ENCODE assay signal across 27 cellular contexts in genomic region chr20:44932916-44933315, GRCh38.
"Had no signal": no experiment of that assay in that cellular context is flagged by ENCODE, and none has a peak within 500 bp of the region (broad histone marks: within the 10 kb centered on the region; RNA-seq: fewer than 3 reads in every experiment).

No MANE protein-coding gene starts in this region.

- H3K27me3 ChIP-seq: brain microvascular endothelial cell, dorsolateral prefrontal cortex, gastrocnemius medialis, heart left ventricle had no signal

- H3K4me1 ChIP-seq: gastrocnemius medialis, heart left ventricle had no signal

- H3K27ac ChIP-seq: brain microvascular endothelial cell, coronary artery, dorsolateral prefrontal cortex, gastrocnemius medialis, heart left ventricle had no signal

- DNase-seq: activated CD4-positive, alpha-beta memory T cell treated with anti-CD3 and anti-CD28 coated beads for 36 hours; activated CD4-positive, alpha-beta T cell treated with anti-CD3 and anti-CD28 coated beads for 36 hours; activated CD4-positive, alpha-beta T cell treated with anti-CD3 and anti-CD28 coated beads, Interleukin-2, amount 10 ng/mL, durations not matched to agents 24 days and 14 days; activated CD4-positive, CD25-positive, alpha-beta regulatory T cell; activated CD4-positive, CD25-positive, alpha-beta regulatory T cell treated with anti-CD3 and anti-CD28 coated beads, Interleukin-2, amount 50 U/mL, for 72 hours; activated CD8-positive, alpha-beta memory T cell treated with anti-CD3 and anti-CD28 coated beads for 24 hours; activated effector memory CD4-positive, alpha-beta T cell treated with Interleukin-2 at 50 U/mL for 16 hours; activated gamma-delta T cell treated with Interleukin-2 at 50 U/mL for 16 hours; activated naive CD4-positive, alpha-beta T cell treated with anti-CD3 and anti-CD28 coated beads, Interleukin-2, amount 50 U/mL, for 16 hours; activated naive CD4-positive, alpha-beta T cell treated with Interleukin-2 at 50 U/mL for 16 hours; activated T-cell treated with anti-CD3 and anti-CD28 coated beads, Interleukin-2, amount 50 U/mL, for 4 hours; amniotic stem cell; anterior cingulate cortex; brain microvascular endothelial cell; dorsolateral prefrontal cortex; effector memory CD4-positive, alpha-beta T cell; endodermal cell; foreskin fibroblast; gastrocnemius medialis; glutamatergic neuron; heart left ventricle; T-helper 2 cell had no signal

- H3K4me3 ChIP-seq: coronary artery, dorsolateral prefrontal cortex, gastrocnemius medialis, heart left ventricle had no signal

- H3K36me3 ChIP-seq: gastrocnemius medialis had no signal

- ATAC-seq: activated CD4-positive, alpha-beta T cell treated with anti-CD3 and anti-CD28 coated beads for 36 hours; activated T-cell treated with anti-CD3 and anti-CD28 coated beads, Interleukin-2, amount 50 U/mL, for 4 hours; activated T-helper 17 cell treated with anti-CD3 and anti-CD28 coated beads, Interleukin-2, amount 50 U/mL, for 72 hours; esophagus mucosa; gastrocnemius medialis had no signal

- FAIRE-seq: astrocyte, bronchial epithelial cell had no signal

- H3K9me3 ChIP-seq: gastrocnemius medialis, heart left ventricle had no signal
